8 cellular contexts compared by ENCODE assay signal in genomic region chr14:103427485-103428443, GRCh38. TPM values are rescaled to one million over a fixed set of nuclear protein-coding genes. Genes with fewer than 3 reads are reported as not detected.
DNase-seq lines count a peak whose midpoint lies in the region; ATAC-seq lines count a peak whose summit lies in the region.

No MANE protein-coding gene starts in this region.

- no peak overlapping the region for H3K4me3 Mint-ChIP-seq in activated CD4-positive, alpha-beta memory T cell treated with anti-CD3 and anti-CD28 coated beads for 36 hours
- H3K4me3 Mint-ChIP-seq in stimulated activated naive B cell treated with anti-CD40 and anti-IgM and Interleukin-4, amounts not matched to agents 10 μg/mL and 1 μg/mL and 100 μg/mL, for 72 hours: no peak overlapping the region

- peak; percentile 31 to 59 for ATAC-seq in activated CD4-positive, CD25-positive, alpha-beta regulatory T cell treated with anti-CD3 and anti-CD28 coated beads, Interleukin-2, amount 50 U/mL, for 24 hours
- ATAC-seq in stimulated activated naive B cell treated with anti-CD40 and anti-IgM and Interleukin-4, amounts not matched to agents 10 μg/mL and 1 μg/mL and 100 μg/mL, for 72 hours (replicated peaks): peak; percentile 54 to 74
- ATAC-seq in GM18519 (IDR thresholded peaks at IDR 0.05; ENCODE audit: low FRiP score, unreplicated experiment) (no peak), HG03342 (IDR thresholded peaks at IDR 0.05; ENCODE audit: unreplicated experiment) (no peak)

- CTCF ChIA-PET in activated CD4-positive, alpha-beta memory T cell treated with anti-CD3 and anti-CD28 coated beads for 36 hours (lab: Charles Lee): interaction anchor here (1.3 to 2.4 kb wide), 2 partner anchors 34 to 37 kb away, joined by 5 to 11 read pairs; no protein-coding TSS in a partner anchor

- peaks cover 4% of the 10 kb centered on the region for H3K36me3 Mint-ChIP-seq in activated CD4-positive, alpha-beta memory T cell treated with anti-CD3 and anti-CD28 coated beads for 36 hours
- H3K36me3 Mint-ChIP-seq in stimulated activated naive B cell treated with anti-CD40 and anti-IgM and Interleukin-4, amounts not matched to agents 10 μg/mL and 1 μg/mL and 100 μg/mL, for 72 hours: peaks cover 18 to 23% of the 10 kb centered on the region in 2 donors

- H3K27ac Mint-ChIP-seq in activated CD4-positive, alpha-beta memory T cell treated with anti-CD3 and anti-CD28 coated beads for 36 hours: peak overlapping the region; percentile 70
- peak overlapping the region; percentile 42 for H3K27ac Mint-ChIP-seq in stimulated activated naive B cell treated with anti-CD40 and anti-IgM and Interleukin-4, amounts not matched to agents 10 μg/mL and 1 μg/mL and 100 μg/mL, for 72 hours

- no peaks in the 10 kb centered on the region for H3K27me3 Mint-ChIP-seq in activated CD4-positive, alpha-beta memory T cell treated with anti-CD3 and anti-CD28 coated beads for 36 hours
- H3K27me3 Mint-ChIP-seq in stimulated activated naive B cell treated with anti-CD40 and anti-IgM and Interleukin-4, amounts not matched to agents 10 μg/mL and 1 μg/mL and 100 μg/mL, for 72 hours: no peaks in the 10 kb centered on the region

- H3K9me3 Mint-ChIP-seq in activated CD4-positive, alpha-beta memory T cell treated with anti-CD3 and anti-CD28 coated beads for 36 hours: no peaks in the 10 kb centered on the region
- no peaks in the 10 kb centered on the region for H3K9me3 Mint-ChIP-seq in stimulated activated naive B cell treated with anti-CD40 and anti-IgM and Interleukin-4, amounts not matched to agents 10 μg/mL and 1 μg/mL and 100 μg/mL, for 72 hours

- POLR2A ChIA-PET in activated CD4-positive, alpha-beta memory T cell treated with anti-CD3 and anti-CD28 coated beads for 36 hours (lab: Charles Lee): interaction anchor here (1.9 kb wide), 1 partner anchor 12 kb away, joined by 6 read pairs; no protein-coding TSS in a partner anchor

- peaks cover 56% of the 10 kb centered on the region for H3K4me1 Mint-ChIP-seq in activated CD4-positive, alpha-beta memory T cell treated with anti-CD3 and anti-CD28 coated beads for 36 hours (ENCODE audit: low read depth)
- peaks cover 14 to 16% of the 10 kb centered on the region in 2 donors for H3K4me1 Mint-ChIP-seq in stimulated activated naive B cell treated with anti-CD40 and anti-IgM and Interleukin-4, amounts not matched to agents 10 μg/mL and 1 μg/mL and 100 μg/mL, for 72 hours

- intact Hi-C loops in activated CD4-positive, alpha-beta memory T cell treated with anti-CD3 and anti-CD28 coated beads for 36 hours (cut with micrococcal nuclease): loop anchor here (1.0 to 5.0 kb wide), 2 partner anchors 9 to 40 kb away; partner anchors contain the start of gene MARK3

- DNase-seq in activated CD4-positive, CD25-positive, alpha-beta regulatory T cell (lab: John Stamatoyannopoulos, UW): no peak
- DNase-seq in activated CD4-positive, alpha-beta memory T cell treated with anti-CD3 and anti-CD28 coated beads for 36 hours: peak; percentile 62
- DNase-seq in globus pallidus (ENCODE audit: low spot score) (peak; percentile 24), NCI-H1417 (lab: John Stamatoyannopoulos, UW) (no peak)
- DNase-seq in stimulated activated naive B cell treated with anti-CD40 and anti-IgM and Interleukin-4, amounts not matched to agents 10 μg/mL and 1 μg/mL and 100 μg/mL, for 72 hours: peak; percentile 20

RNA-seq across cellular contexts. Expression of gene MARK3, which starts 42.5 kb away (rescaled TPM):
- 10 to 100 TPM; 63.4 to 69.1 TPM for total RNA-seq in activated CD4-positive, alpha-beta memory T cell treated with anti-CD3 and anti-CD28 coated beads for 36 hours

Comparison
In these comparisons a context has a peak if more than half of its experiments do, and no peak if none do; other contexts are left out.
1. ATAC-seq: peak in activated CD4-positive, CD25-positive, alpha-beta regulatory T cell treated with anti-CD3 and anti-CD28 coated beads, Interleukin-2, amount 50 U/mL, for 24 hours (2 of 2) and stimulated activated naive B cell treated with anti-CD40 and anti-IgM and Interleukin-4, amounts not matched to agents 10 μg/mL and 1 μg/mL and 100 μg/mL, for 72 hours (2 of 2); none in GM18519 (single experiment) and HG03342 (single experiment).
2. DNase-seq: peak in activated CD4-positive, alpha-beta memory T cell treated with anti-CD3 and anti-CD28 coated beads for 36 hours (single experiment), globus pallidus (single experiment) and stimulated activated naive B cell treated with anti-CD40 and anti-IgM and Interleukin-4, amounts not matched to agents 10 μg/mL and 1 μg/mL and 100 μg/mL, for 72 hours (single experiment); none in activated CD4-positive, CD25-positive, alpha-beta regulatory T cell (0 of 4) and NCI-H1417 (0 of 3).